8 cellular contexts compared by ENCODE assay signal in the genomic region with DNA sequence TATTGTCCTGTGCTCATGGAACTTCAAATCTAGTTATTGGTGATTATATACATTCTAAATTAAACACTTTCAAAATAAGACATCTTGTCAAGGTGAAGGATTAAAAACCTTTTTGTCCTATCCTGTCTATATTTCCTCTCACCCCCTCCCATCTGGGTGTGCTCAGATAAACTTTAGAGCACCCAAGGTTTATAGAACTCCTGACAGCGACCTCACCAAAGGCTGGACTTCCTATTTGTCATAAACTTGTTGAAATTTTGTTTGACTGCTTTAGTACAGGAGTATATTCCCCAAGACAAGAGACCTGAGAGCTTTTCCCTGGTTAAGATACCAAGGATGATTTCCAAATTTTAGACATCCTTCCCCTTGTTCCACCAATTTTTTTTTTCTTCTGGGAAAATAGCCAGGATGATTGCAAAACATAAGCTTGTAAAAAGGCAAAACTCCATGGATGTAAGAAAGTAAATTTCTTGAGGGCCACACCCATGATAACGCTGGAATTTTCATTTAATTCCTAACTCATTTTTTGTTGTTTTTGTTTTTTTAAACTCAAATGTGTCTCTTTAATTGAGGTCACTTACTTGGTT. TPM values are rescaled to one million over a fixed set of nuclear protein-coding genes. Genes with fewer than 3 reads are reported as not detected.
DNase-seq lines count a peak whose midpoint lies in the region; TF ChIP-seq lines count a peak whose summit lies in the region.

No MANE protein-coding gene starts in this region.

- H3K27me3 Mint-ChIP-seq in HFFc6 (ENCODE audit: insufficient read depth), result no peaks in the 10 kb centered on the region

- TF ChIP-seq EP300 in transverse colon (IDR thresholded peaks at IDR 0.05; ENCODE audit: low read depth), result no peak

- peaks cover 86% of the 10 kb centered on the region for H3K79me2 ChIP-seq in hepatocyte

- H3K9me2 ChIP-seq in hepatocyte (replicated peaks; ENCODE audit: insufficient read depth), result no peaks in the 10 kb centered on the region

- peaks cover 54% of the 10 kb centered on the region for H3K4me1 Mint-ChIP-seq in HFFc6 (ENCODE audit: low read depth)

- H4K20me1 ChIP-seq in hepatocyte (ENCODE audit: insufficient read depth, poor library complexity, severe bottlenecking), result peaks cover 3% of the 10 kb centered on the region

- H3K4me3 ChIP-seq in ascending aorta (peak overlapping the region in 1 of 2 donors; percentile 13), hepatocyte (no peak overlapping the region), transverse colon (no peak overlapping the region)

- H3K27ac Mint-ChIP-seq in HFFc6, result peak overlapping the region; percentile 83

- 44% methylated on average over 2 of the region's 2 CpGs for WGBS in hepatocyte (ENCODE audit: low lambda C conversion rate, missing lambda C conversion rate)
- WGBS in transverse colon (ENCODE audit: low coverage in 1 of 2), 2 donors, result 19 to 21% methylated on average over 2 of the region's 2 CpGs

- H3K36me3 ChIP-seq in ascending aorta, result no peaks in the 10 kb centered on the region
- no peaks in the 10 kb centered on the region for H3K36me3 ChIP-seq in hepatocyte (replicated peaks; ENCODE audit: insufficient read depth, low read depth)
- no peaks in the 10 kb centered on the region for H3K36me3 ChIP-seq in transverse colon

- no peak overlapping the region for H2AFZ ChIP-seq in hepatocyte

- H3K9me3 ChIP-seq in ascending aorta, result no peaks in the 10 kb centered on the region
- H3K9me3 ChIP-seq in hepatocyte (ENCODE audit: low read depth), result no peaks in the 10 kb centered on the region
- no peaks in the 10 kb centered on the region for H3K9me3 ChIP-seq in transverse colon

- H3K4me3 Mint-ChIP-seq in HFFc6, result peak overlapping the region; percentile 77

- no peaks in the 10 kb centered on the region; the same call in 1 of the 2 replicates for H3K36me3 Mint-ChIP-seq in HFFc6 (ENCODE audit: low read depth)

- peak; percentile 46 for DNase-seq in HFFc6
- DNase-seq in ascending aorta (ENCODE audit: low spot score in 2 of 2), result peak in 1 of 2 donors; percentile 62
- DNase-seq in hepatocyte (ENCODE audit: low spot score), result no peak
- DNase-seq in transverse colon, result no peak
- DNase-seq in OCI-M2 (lab: John Stamatoyannopoulos, UW; ENCODE audit: unreplicated experiment), result no peak
- DNase-seq in stimulated activated CD4-positive, alpha-beta T cell treated with anti-CD3 and anti-CD28 coated beads, Interleukin-4, amount 100 ng/mL, for 4 hours, result no peak
- DNase-seq in occipital lobe (lab: John Stamatoyannopoulos, UW), result no peak
- no peak for DNase-seq in NCI-H2107 (lab: John Stamatoyannopoulos, UW)

- intact Hi-C loops in ascending aorta (cut with DNase I) (loop anchor here (2.0 to 5.0 kb wide), 2 partner anchors 33 to 45 kb away; partner anchors contain the start of gene CARMIL1), transverse colon (cut with DNase I; ENCODE audit: low total_unique reads) (no loop called here)

- TF ChIP-seq POLR2A in transverse colon (IDR thresholded peaks at IDR 0.05), result no peak

- H3K4me2 ChIP-seq in hepatocyte, result peak overlapping the region; percentile 64

- H3K4me1 ChIP-seq in ascending aorta, result peaks cover 5 to 65% of the 10 kb centered on the region in 2 donors
- peaks cover 47% of the 10 kb centered on the region for H3K4me1 ChIP-seq in hepatocyte (ENCODE audit: insufficient read depth)
- H3K4me1 ChIP-seq in transverse colon, result peaks cover 9 to 38% (median 24%) of the 10 kb centered on the region in 4 donors

- no peaks in the 10 kb centered on the region for H3K9me3 Mint-ChIP-seq in HFFc6

- no peak for TF ChIP-seq CTCF in HFFc6 (IDR thresholded peaks at IDR 0.05)
- TF ChIP-seq CTCF in ascending aorta (IDR thresholded peaks at IDR 0.05), result no peak
- no peak for TF ChIP-seq CTCF in hepatocyte (IDR thresholded peaks at IDR 0.05; ENCODE audit: poor library complexity)
- no peak for TF ChIP-seq CTCF in transverse colon (IDR thresholded peaks at IDR 0.05)

- no peaks in the 10 kb centered on the region for H3K27me3 ChIP-seq in ascending aorta
- no peaks in the 10 kb centered on the region for H3K27me3 ChIP-seq in hepatocyte
- H3K27me3 ChIP-seq in transverse colon, result no peaks in the 10 kb centered on the region

- H3K27ac ChIP-seq in ascending aorta (peak overlapping the region; percentile 12 to 77), hepatocyte (peak overlapping the region; percentile 66), transverse colon (peak overlapping the region; percentile 15 to 42 (median 18))

- in situ Hi-C loops in transverse colon (cut with MboI; ENCODE audit: low pct_ligation_motif_present in 1 of 4, low pct_unique_long_range_greater_than_20kb in 1 of 4, low sequenced_read_pairs in 3 of 4), result no loop called here

RNA-seq across cellular contexts. Expression of gene CARMIL1, which starts 33.0 kb away (rescaled TPM):
- total RNA-seq in HFFc6 (2021; fragmentation: NEBNext Ultra II Directional; extraction: Animal tissue kit (Norgen Biotek cat#: 25700)), result 10 to 100 TPM; 12.2 to 15.6 (median 13.7) TPM
- total RNA-seq in ascending aorta (16.1 TPM), hepatocyte (37.3 and 40.6 TPM in 2 replicates), transverse colon (10 to 100 TPM; 25.1 to 93.5 (median 61.0) TPM), occipital lobe (30.4 TPM)
- polyA plus RNA-seq in hepatocyte, result 15.5 and 19.5 TPM in 2 replicates
